26 cellular contexts compared by ENCODE assay signal in genomic region chr14:77346495-77346894, GRCh38. TPM values are rescaled to one million over a fixed set of nuclear protein-coding genes. Genes with fewer than 3 reads are reported as not detected.
"Had no signal": no experiment of that assay in that cellular context is flagged by ENCODE, and none has a peak within 500 bp of the region (broad histone marks: within the 10 kb centered on the region; RNA-seq: fewer than 3 reads in every experiment).

No MANE protein-coding gene starts in this region.

- FAIRE-seq: astrocyte had no signal

- DNase-seq: activated CD4-positive, alpha-beta T cell treated with anti-CD3 and anti-CD28 coated beads for 48 hours; activated CD4-positive, alpha-beta T cell treated with anti-CD3 and anti-CD28 coated beads, Interleukin-2, amount 50 U/mL, for 1 hour; activated CD4-positive, alpha-beta T cell treated with anti-CD3 and anti-CD28 coated beads, Interleukin-2, amount 50 U/mL, for 48 hours; activated CD8-positive, alpha-beta memory T cell treated with anti-CD3 and anti-CD28 coated beads for 24 hours; activated CD8-positive, alpha-beta T cell treated with anti-CD3 and anti-CD28 coated beads for 36 hours; activated effector memory CD4-positive, alpha-beta T cell treated with Interleukin-2 at 50 U/mL for 16 hours; activated gamma-delta T cell treated with Interleukin-2 at 50 U/mL for 16 hours; activated naive CD4-positive, alpha-beta T cell treated with anti-CD3 and anti-CD28 coated beads, Interleukin-2, amount 50 U/mL, for 16 hours; activated naive CD4-positive, alpha-beta T cell treated with Interleukin-2 at 50 U/mL for 16 hours; activated T-cell treated with anti-CD3 and anti-CD28 coated beads, Interleukin-2, amount 50 U/mL, for 4 hours; amniotic stem cell; anterior cingulate cortex; brain microvascular endothelial cell; dorsolateral prefrontal cortex; effector memory CD4-positive, alpha-beta T cell; endodermal cell; erythroblast; foreskin keratinocyte; T-helper 2 cell had no signal

- H3K27me3 Mint-ChIP-seq: activated CD8-positive, alpha-beta T cell treated with anti-CD3 and anti-CD28 coated beads for 36 hours; activated naive CD8-positive, alpha-beta T cell; activated T-helper 17 cell treated with anti-CD3 and anti-CD28 coated beads, Interleukin-2, amount 50 U/mL, for 72 hours; central memory CD8-positive, alpha-beta T cell; dendritic cell treated with granulocyte-macrophage colony-stimulating factor and Interleukin-4, amounts not matched to agents 40 ng/mL and 50 ng/mL, for 4 days had no signal

- H3K4me1 Mint-ChIP-seq: activated T-helper 17 cell treated with anti-CD3 and anti-CD28 coated beads, Interleukin-2, amount 50 U/mL, for 72 hours; central memory CD8-positive, alpha-beta T cell had no signal

- H3K27ac Mint-ChIP-seq: activated CD8-positive, alpha-beta T cell treated with anti-CD3 and anti-CD28 coated beads for 36 hours; activated naive CD8-positive, alpha-beta T cell; activated T-helper 17 cell treated with anti-CD3 and anti-CD28 coated beads, Interleukin-2, amount 50 U/mL, for 72 hours; endodermal cell; WTC11 had no signal

- H3K4me3 Mint-ChIP-seq: activated CD8-positive, alpha-beta T cell treated with anti-CD3 and anti-CD28 coated beads for 36 hours; activated naive CD8-positive, alpha-beta T cell; activated T-cell treated with anti-CD3 and anti-CD28 coated beads, Interleukin-2, amount 50 U/mL, for 4 hours; activated T-helper 17 cell treated with anti-CD3 and anti-CD28 coated beads, Interleukin-2, amount 50 U/mL, for 72 hours; central memory CD8-positive, alpha-beta T cell; dendritic cell treated with granulocyte-macrophage colony-stimulating factor and Interleukin-4, amounts not matched to agents 40 ng/mL and 50 ng/mL, for 4 days; endodermal cell; WTC11 had no signal

- H3K9me3 Mint-ChIP-seq: activated CD8-positive, alpha-beta T cell treated with anti-CD3 and anti-CD28 coated beads for 36 hours; activated T-cell treated with anti-CD3 and anti-CD28 coated beads, Interleukin-2, amount 50 U/mL, for 4 hours; activated T-helper 17 cell treated with anti-CD3 and anti-CD28 coated beads, Interleukin-2, amount 50 U/mL, for 72 hours; central memory CD8-positive, alpha-beta T cell; dendritic cell treated with granulocyte-macrophage colony-stimulating factor and Interleukin-4, amounts not matched to agents 40 ng/mL and 50 ng/mL, for 4 days; endodermal cell; WTC11 had no signal

RNA-seq across cellular contexts. Expression of gene SAMD15, which starts 30.7 kb away (rescaled TPM):
- total RNA-seq: T-helper 1 cell treated with Interleukin-12 subunit alpha and Interleukin-12 subunit beta and Interleukin-4 antibody, amounts not matched to agents 30 ng/mL and 1 ng/mL, for 36 hours had no signal
